ENCODE assay signal across 3 cellular contexts in genomic region chr12:42495244-42495643, GRCh38.
"Had no signal": no experiment of that assay in that cellular context is flagged by ENCODE, and none has a peak within 500 bp of the region (broad histone marks: within the 10 kb centered on the region; RNA-seq: fewer than 3 reads in every experiment).

No MANE protein-coding gene starts in this region.

- ATAC-seq: GM12878 had no signal

- DNase-seq: GDM1, GF-D8 had no signal

- H3K4me3 ChIP-seq: GM12878 had no signal
